30 cellular contexts compared by ENCODE assay signal in the genomic region with DNA sequence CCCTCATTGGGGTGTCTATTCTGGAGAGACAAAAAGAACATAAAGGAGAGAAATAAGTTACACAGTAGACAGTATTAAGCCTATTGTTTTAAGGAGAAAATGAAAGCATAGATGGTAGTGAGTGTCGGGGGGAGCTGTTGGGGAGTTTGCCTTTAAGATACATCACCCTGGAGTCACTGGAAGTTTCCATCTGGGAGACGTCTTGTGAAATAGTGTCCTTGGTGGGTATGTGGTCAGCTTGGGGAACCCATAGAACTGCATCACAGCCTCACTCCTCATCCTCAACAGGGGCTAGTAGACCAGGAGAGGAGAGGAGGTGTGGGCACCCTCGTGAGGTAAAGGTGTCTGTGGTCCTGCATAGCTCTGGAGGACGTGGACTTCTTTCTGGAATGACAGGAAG.
A peak's percentile ranks its signal among the peaks of the same experiment; 100 is the strongest.
DNase-seq lines count a peak whose midpoint lies in the region; ATAC-seq, FAIRE-seq and TF ChIP-seq lines count a peak whose summit lies in the region.
"Had no signal": no experiment of that assay in that cellular context is flagged by ENCODE, and none has a peak within 500 bp of the region (broad histone marks: within the 10 kb centered on the region; RNA-seq: fewer than 3 reads in every experiment).

No MANE protein-coding gene starts in this region.

- H3K27me3 Mint-ChIP-seq in activated naive CD4-positive, alpha-beta T cell treated with anti-CD3 and anti-CD28 coated beads, Interleukin-2, amount 50 U/mL, for 24 hours, result no peaks in the 10 kb centered on the region
- H3K27me3 Mint-ChIP-seq in T-cell, result no peaks in the 10 kb centered on the region
- H3K27me3 Mint-ChIP-seq: activated CD4-positive, alpha-beta T cell treated with anti-CD3 and anti-CD28 coated beads for 36 hours; activated CD8-positive, alpha-beta T cell treated with anti-CD3 and anti-CD28 coated beads for 36 hours; activated T-helper 17 cell treated with anti-CD3 and anti-CD28 coated beads, Interleukin-2, amount 50 U/mL, for 72 hours; dendritic cell treated with granulocyte-macrophage colony-stimulating factor and Interleukin-4, amounts not matched to agents 40 ng/mL and 50 ng/mL, for 4 days; naive B cell had no signal

- H3K9ac ChIP-seq in endocrine pancreas (ENCODE audit: control insufficient read depth, insufficient read depth, low read length), result no peak overlapping the region
- no peak overlapping the region for H3K9ac ChIP-seq in muscle layer of colon (ENCODE audit: low read length)
- H3K9ac ChIP-seq: GM23248 had no signal

- ATAC-seq in upper lobe of left lung (ENCODE audit: low FRiP score in 2 of 2) (no peak), T-cell (replicated peaks in 1 of 4) (no peak)
- ATAC-seq: activated CD4-positive, alpha-beta T cell treated with anti-CD3 and anti-CD28 coated beads for 36 hours; activated CD8-positive, alpha-beta T cell treated with anti-CD3 and anti-CD28 coated beads for 36 hours; activated T-helper 17 cell treated with anti-CD3 and anti-CD28 coated beads, Interleukin-2, amount 50 U/mL, for 72 hours; esophagus mucosa; foreskin keratinocyte had no signal

- no peaks in the 10 kb centered on the region for H3K36me3 ChIP-seq in endocrine pancreas (ENCODE audit: control insufficient read depth, insufficient read depth, low read length)
- no peaks in the 10 kb centered on the region for H3K36me3 ChIP-seq in muscle layer of colon (ENCODE audit: insufficient read depth, low read length)
- no peaks in the 10 kb centered on the region for H3K36me3 ChIP-seq in upper lobe of left lung
- H3K36me3 ChIP-seq: Peyer's patch, upper lobe of right lung had no signal

- 75 to 83% methylated on average over 4 of the region's 4 CpGs for whole genome bisulfite sequencing in upper lobe of left lung, 2 donors

- POLR2A ChIA-PET in T-cell (lab: Charles Lee), result no interaction called here

- TF ChIP-seq POLR2A in upper lobe of left lung (IDR thresholded peaks at IDR 0.05), result no peak

- TF ChIP-seq CTCF in upper lobe of left lung (IDR thresholded peaks at IDR 0.05), result no peak

- H3K9me3 ChIP-seq in endocrine pancreas (ENCODE audit: control insufficient read depth, low read length), result no peaks in the 10 kb centered on the region
- no peaks in the 10 kb centered on the region for H3K9me3 ChIP-seq in muscle layer of colon (ENCODE audit: low read length)
- no peaks in the 10 kb centered on the region for H3K9me3 ChIP-seq in upper lobe of left lung
- H3K9me3 ChIP-seq: neutrophil, Peyer's patch, psoas muscle, upper lobe of right lung had no signal

- peaks cover 37% of the 10 kb centered on the region for H3K36me3 Mint-ChIP-seq in activated naive CD4-positive, alpha-beta T cell treated with anti-CD3 and anti-CD28 coated beads, Interleukin-2, amount 50 U/mL, for 24 hours
- H3K36me3 Mint-ChIP-seq in T-cell, result peaks cover 52% of the 10 kb centered on the region

- peak overlapping the region; percentile 64 for H3K27ac ChIP-seq in muscle layer of colon (ENCODE audit: low read depth, low read length)
- H3K27ac ChIP-seq in upper lobe of left lung, result peak overlapping the region in 3 of 4 donors; percentile 3 to 71 (median 62)
- H3K27ac ChIP-seq: foreskin keratinocyte, GM23248, neutrophil, Peyer's patch, psoas muscle, upper lobe of right lung had no signal

- H3K27ac Mint-ChIP-seq in activated naive CD4-positive, alpha-beta T cell treated with anti-CD3 and anti-CD28 coated beads, Interleukin-2, amount 50 U/mL, for 24 hours, result peak overlapping the region; percentile 5
- no peak overlapping the region for H3K27ac Mint-ChIP-seq in T-cell
- H3K27ac Mint-ChIP-seq: activated CD4-positive, alpha-beta T cell treated with anti-CD3 and anti-CD28 coated beads for 36 hours; activated CD8-positive, alpha-beta T cell treated with anti-CD3 and anti-CD28 coated beads for 36 hours; CD4-positive, CD25-positive, alpha-beta regulatory T cell; dendritic cell treated with granulocyte-macrophage colony-stimulating factor and Interleukin-4, amounts not matched to agents 40 ng/mL and 50 ng/mL, for 4 days; naive B cell; T-helper 2 cell treated with Interferon-gamma antibody and Interleukin-4, amounts not matched to agents 5 μg/mL and 100 μg/mL, for 36 hours had no signal

- DNase-seq in activated naive CD4-positive, alpha-beta T cell treated with Interleukin-2 at 50 U/mL for 16 hours, result no peak
- no peak for DNase-seq in upper lobe of left lung
- DNase-seq in COLO668 (lab: John Stamatoyannopoulos, UW; ENCODE audit: unreplicated experiment), result no peak
- no peak for DNase-seq in T-cell
- DNase-seq in HTR-8/SVneo (ENCODE audit: insufficient read length, low spot score), result no peak
- DNase-seq: 8988T; activated CD4-positive, alpha-beta T cell treated with anti-CD3 and anti-CD28 coated beads for 36 hours; activated CD8-positive, alpha-beta memory T cell treated with anti-CD3 and anti-CD28 coated beads, Interleukin-2, amount 50 U/mL, for 48 hours; activated CD8-positive, alpha-beta T cell treated with anti-CD3 and anti-CD28 coated beads for 36 hours; activated naive CD4-positive, alpha-beta T cell treated with anti-CD3 and anti-CD28 coated beads, Interleukin-2, amount 50 U/mL, for 16 hours; CD4-positive, CD25-positive, alpha-beta regulatory T cell; central memory CD4-positive, alpha-beta T cell; foreskin keratinocyte; naive B cell; Peyer's patch; SIG-M5; stimulated activated CD4-positive, alpha-beta T cell treated with anti-CD3 and anti-CD28 coated beads, Interleukin-15, amount 100 ng/mL, for 24 hours; stimulated activated CD4-positive, alpha-beta T cell treated with anti-CD3 and anti-CD28 coated beads, Interleukin-4, amount 100 ng/mL, for 4 hours; upper lobe of right lung had no signal

- H3K4me3 Mint-ChIP-seq in activated naive CD4-positive, alpha-beta T cell treated with anti-CD3 and anti-CD28 coated beads, Interleukin-2, amount 50 U/mL, for 24 hours, result no peak overlapping the region
- no peak overlapping the region for H3K4me3 Mint-ChIP-seq in T-cell
- H3K4me3 Mint-ChIP-seq: activated CD4-positive, alpha-beta T cell treated with anti-CD3 and anti-CD28 coated beads for 36 hours; activated CD8-positive, alpha-beta T cell treated with anti-CD3 and anti-CD28 coated beads for 36 hours; activated T-helper 17 cell treated with anti-CD3 and anti-CD28 coated beads, Interleukin-2, amount 50 U/mL, for 72 hours; CD4-positive, CD25-positive, alpha-beta regulatory T cell; dendritic cell treated with granulocyte-macrophage colony-stimulating factor and Interleukin-4, amounts not matched to agents 40 ng/mL and 50 ng/mL, for 4 days; naive B cell; T-helper 2 cell treated with Interferon-gamma antibody and Interleukin-4, amounts not matched to agents 5 μg/mL and 100 μg/mL, for 36 hours had no signal

- FAIRE-seq in HTR-8/SVneo (lab: Jason Lieb, UNC), result no peak
- FAIRE-seq: D721Med had no signal

- CTCF ChIA-PET in T-cell (lab: Charles Lee), result no interaction called here

- no peak for TF ChIP-seq EP300 in upper lobe of left lung (IDR thresholded peaks at IDR 0.05)

- H3K9me3 Mint-ChIP-seq in activated naive CD4-positive, alpha-beta T cell treated with anti-CD3 and anti-CD28 coated beads, Interleukin-2, amount 50 U/mL, for 24 hours, result no peaks in the 10 kb centered on the region
- peaks cover 0 to 4% (median 0%) of the 10 kb centered on the region in 3 donors for H3K9me3 Mint-ChIP-seq in T-cell
- H3K9me3 Mint-ChIP-seq: activated CD8-positive, alpha-beta T cell treated with anti-CD3 and anti-CD28 coated beads for 36 hours; activated T-helper 17 cell treated with anti-CD3 and anti-CD28 coated beads, Interleukin-2, amount 50 U/mL, for 72 hours had no signal

- H3K4me1 Mint-ChIP-seq in activated naive CD4-positive, alpha-beta T cell treated with anti-CD3 and anti-CD28 coated beads, Interleukin-2, amount 50 U/mL, for 24 hours, result peaks cover 52% of the 10 kb centered on the region
- H3K4me1 Mint-ChIP-seq in T-cell, result peaks cover 23 to 28% (median 28%) of the 10 kb centered on the region in 3 donors
- H3K4me1 Mint-ChIP-seq: activated T-helper 17 cell treated with anti-CD3 and anti-CD28 coated beads, Interleukin-2, amount 50 U/mL, for 72 hours; naive B cell had no signal

- H3K27me3 ChIP-seq in endocrine pancreas (ENCODE audit: control insufficient read depth, insufficient read depth, low read length) (no peaks in the 10 kb centered on the region), muscle layer of colon (ENCODE audit: control insufficient read depth in 1 of 2, insufficient read depth in 2 of 2, low read length in 2 of 2) (no peaks in the 10 kb centered on the region), upper lobe of left lung (no peaks in the 10 kb centered on the region)
- H3K27me3 ChIP-seq: foreskin keratinocyte, neutrophil, Peyer's patch, upper lobe of right lung had no signal

- H3K4me3 ChIP-seq in endocrine pancreas (ENCODE audit: control insufficient read depth, insufficient read depth, low read length) (peak overlapping the region; percentile 10), muscle layer of colon (ENCODE audit: low read depth in 1 of 2, low read length in 2 of 2) (peak overlapping the region in 1 of 2 donors; percentile 20), upper lobe of left lung (no peak overlapping the region)
- H3K4me3 ChIP-seq: GM23248, Peyer's patch, psoas muscle, upper lobe of right lung had no signal

- H3K4me1 ChIP-seq in endocrine pancreas (ENCODE audit: control insufficient read depth, insufficient read depth, low read length) (peaks cover 14% of the 10 kb centered on the region), muscle layer of colon (ENCODE audit: insufficient read depth, low read length) (peaks cover 22% of the 10 kb centered on the region), upper lobe of left lung (peaks cover 12 to 26% (median 19%) of the 10 kb centered on the region in 4 donors)
- H3K4me1 ChIP-seq: Peyer's patch had no signal
